ENCODE assay signal across 18 cellular contexts in genomic region chr1:167977245-167977644, GRCh38. TPM values are rescaled to one million over a fixed set of nuclear protein-coding genes. Genes with fewer than 3 reads are reported as not detected.
A peak's percentile ranks its signal among the peaks of the same experiment; 100 is the strongest.
DNase-seq lines count a peak whose midpoint lies in the region; ATAC-seq, FAIRE-seq and TF ChIP-seq lines count a peak whose summit lies in the region.
"Had no signal": no experiment of that assay in that cellular context is flagged by ENCODE, and none has a peak within 500 bp of the region (broad histone marks: within the 10 kb centered on the region; RNA-seq: fewer than 3 reads in every experiment).

No MANE protein-coding gene starts in this region.

- H3K36me3 Mint-ChIP-seq in memory B cell, result peaks cover 36% of the 10 kb centered on the region
- peaks cover 19 to 36% (median 26%) of the 10 kb centered on the region in 3 donors for H3K36me3 Mint-ChIP-seq in immature natural killer cell

- in situ Hi-C loops in K562 (cut with MboI), result no loop called here

- 77% methylated on average over 1 of the region's 1 CpG for WGBS in K562 (ENCODE audit: insufficient coverage, low coverage, missing lambda C conversion rate)

- no peaks in the 10 kb centered on the region for H3K27me3 Mint-ChIP-seq in memory B cell
- no peaks in the 10 kb centered on the region for H3K27me3 Mint-ChIP-seq in immature natural killer cell (ENCODE audit: low read depth in 3 of 3)
- H3K27me3 Mint-ChIP-seq: CD4-positive, CD25-positive, alpha-beta regulatory T cell; CD8-positive, alpha-beta memory T cell had no signal

- H3K27ac Mint-ChIP-seq in memory B cell (peak overlapping the region; percentile 23), immature natural killer cell (peak overlapping the region in 1 of 6 donors; percentile 45)
- H3K27ac Mint-ChIP-seq: CD4-positive, CD25-positive, alpha-beta regulatory T cell had no signal

- POLR2A ChIA-PET in K562 (lab: Yijun Ruan, JAX), result no interaction called here

- intact Hi-C loops in K562 (cut with micrococcal nuclease), result no loop called here

- TF ChIP-seq EP300 in K562 (IDR thresholded peaks at IDR 0.05; ENCODE audit: low read length), result no peak

- ATAC-seq in K562, result no peak
- ATAC-seq in memory B cell (ENCODE audit: low read depth), result no peak
- ATAC-seq in HG03045 (IDR thresholded peaks at IDR 0.05; ENCODE audit: unreplicated experiment), result no peak
- ATAC-seq in GM21825 (IDR thresholded peaks at IDR 0.05; ENCODE audit: unreplicated experiment), result no peak

- no peak overlapping the region for H3K27ac ChIP-seq in K562 (ENCODE audit: extremely low read depth, low read depth, low read length)

- TF ChIP-seq POLR2A in K562 (conservative IDR thresholded peaks at IDR 0.05), result no peak

- no peak overlapping the region for H2AFZ ChIP-seq in K562 (ENCODE audit: low read depth, low read length)

- H3K9ac ChIP-seq in K562 (ENCODE audit: insufficient read depth in 1 of 2, low read depth in 2 of 2, low read length in 2 of 2), result no peak overlapping the region

- 0 out of 2 replicates have a peak, but pooled peaks cover 5% of the 10 kb centered on the region for H3K9me3 ChIP-seq in K562 (replicated peaks; ENCODE audit: control insufficient read depth, insufficient read depth, low read depth, low read length)
- H3K9me3 ChIP-seq: BE2C had no signal

- H3K4me3 Mint-ChIP-seq in memory B cell, result no peak overlapping the region
- no peak overlapping the region for H3K4me3 Mint-ChIP-seq in immature natural killer cell
- H3K4me3 Mint-ChIP-seq: CD4-positive, CD25-positive, alpha-beta regulatory T cell; CD8-positive, alpha-beta memory T cell; H9 had no signal

- no peak overlapping the region for H3K4me3 ChIP-seq in K562

- H3K4me1 Mint-ChIP-seq in memory B cell (peaks cover 3% of the 10 kb centered on the region), immature natural killer cell (peaks cover 0 to 12% of the 10 kb centered on the region in 2 donors)
- H3K4me1 Mint-ChIP-seq: H9 had no signal

- H3K36me3 ChIP-seq in K562 (ENCODE audit: control insufficient read depth, insufficient read depth, low read length), result peaks cover 61% of the 10 kb centered on the region

- no peak for DNase-seq in D721Med (ENCODE audit: insufficient read length, low spot score)
- DNase-seq in OCI-M1 (lab: John Stamatoyannopoulos, UW), result peak; percentile 24
- DNase-seq in K562 (ENCODE audit: extremely low read depth in 1 of 4, low spot score in 3 of 4), result no peak
- DNase-seq in memory B cell (ENCODE audit: low spot score in 2 of 2), result no peak
- no peak for DNase-seq in immature natural killer cell
- DNase-seq: ACHN; BE2C; C1 segment of cervical spinal cord; CD4-positive, CD25-positive, alpha-beta regulatory T cell; CD8-positive, alpha-beta memory T cell; COR-L47; GOT3; H9 had no signal

- CTCF ChIA-PET in K562 (lab: Yijun Ruan, JAX; ENCODE audit: low intra/inter-chr PET ratio), result no interaction called here

- TF ChIP-seq RAD21 in K562 (CRISPR knock-in tag; conservative IDR thresholded peaks at IDR 0.05 in 1 of 2, IDR thresholded peaks at IDR 0.05 in 1 of 2), result no peak

- no TSS peak for BruUV-seq in K562 (replicated peaks; lab: Mats Ljungman, UMichigan)

- no peak overlapping the region for H3K4me2 ChIP-seq in K562 (ENCODE audit: insufficient read depth, low read length)

- no peaks in the 10 kb centered on the region for H4K20me1 ChIP-seq in K562 (replicated peaks; ENCODE audit: control insufficient read depth, insufficient read depth, low read length)

- H3K79me2 ChIP-seq in K562 (ENCODE audit: control insufficient read depth, insufficient read depth, low read length), result peaks cover 47% of the 10 kb centered on the region

- TF ChIP-seq CTCF in D721Med (IDR thresholded peaks at IDR 0.05; ENCODE audit: insufficient read depth, missing control alignments) (no peak), K562 (IDR thresholded peaks at IDR 0.05 in 2 of 3, conservative IDR thresholded peaks at IDR 0.05 in 1 of 3; ENCODE audit: insufficient read depth in 2 of 3, low read depth in 1 of 3, low read length in 3 of 3) (no peak)

- H3K4me1 ChIP-seq in K562 (replicated peaks in 1 of 2; ENCODE audit: control insufficient read depth in 2 of 2, insufficient read depth in 2 of 2, low read length in 2 of 2), result no peaks in the 10 kb centered on the region
- H3K4me1 ChIP-seq: BE2C had no signal

- H3K9me3 Mint-ChIP-seq in memory B cell (peaks cover 2% of the 10 kb centered on the region), immature natural killer cell (no peaks in the 10 kb centered on the region)

- peak; percentile 32 for FAIRE-seq in D721Med (lab: Jason Lieb, UNC)
- FAIRE-seq in K562 (lab: Jason Lieb, UNC), result no peak
- FAIRE-seq: A204.1, GM12892, GM18507 had no signal

- H3K27me3 ChIP-seq in K562 (ENCODE audit: control insufficient read depth in 2 of 2, insufficient read depth in 2 of 2, low read length in 2 of 2), result no peaks in the 10 kb centered on the region
- H3K27me3 ChIP-seq: BE2C had no signal

- no peaks in the 10 kb centered on the region for H3K9me1 ChIP-seq in K562 (ENCODE audit: control insufficient read depth, insufficient read depth, low read length)

TF ChIP-seq in K562, 482 proteins besides CTCF, POLR2A, EP300 and RAD21 (continues in another document):
- TF ChIP-seq, protein P1, sequence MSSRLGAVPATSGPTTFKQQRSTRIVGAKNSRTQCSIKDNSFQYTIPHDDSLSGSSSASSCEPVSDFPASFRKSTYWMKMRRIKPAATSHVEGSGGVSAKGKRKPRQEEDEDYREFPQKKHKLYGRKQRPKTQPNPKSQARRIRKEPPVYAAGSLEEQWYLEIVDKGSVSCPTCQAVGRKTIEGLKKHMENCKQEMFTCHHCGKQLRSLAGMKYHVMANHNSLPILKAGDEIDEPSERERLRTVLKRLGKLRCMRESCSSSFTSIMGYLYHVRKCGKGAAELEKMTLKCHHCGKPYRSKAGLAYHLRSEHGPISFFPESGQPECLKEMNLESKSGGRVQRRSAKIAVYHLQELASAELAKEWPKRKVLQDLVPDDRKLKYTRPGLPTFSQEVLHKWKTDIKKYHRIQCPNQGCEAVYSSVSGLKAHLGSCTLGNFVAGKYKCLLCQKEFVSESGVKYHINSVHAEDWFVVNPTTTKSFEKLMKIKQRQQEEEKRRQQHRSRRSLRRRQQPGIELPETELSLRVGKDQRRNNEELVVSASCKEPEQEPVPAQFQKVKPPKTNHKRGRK (tag; IDR thresholded peaks at IDR 0.05), result peak; percentile 5; the same call in 1 of the 2 replicates
- TF ChIP-seq CBX3 (IDR thresholded peaks at IDR 0.05; ENCODE audit: borderline replicate concordance in 1 of 2, low read length in 2 of 2), result peak in 1 of 2 experiments; percentile 96; a peak in 2 of 3 replicates
- TF ChIP-seq, protein P2, sequence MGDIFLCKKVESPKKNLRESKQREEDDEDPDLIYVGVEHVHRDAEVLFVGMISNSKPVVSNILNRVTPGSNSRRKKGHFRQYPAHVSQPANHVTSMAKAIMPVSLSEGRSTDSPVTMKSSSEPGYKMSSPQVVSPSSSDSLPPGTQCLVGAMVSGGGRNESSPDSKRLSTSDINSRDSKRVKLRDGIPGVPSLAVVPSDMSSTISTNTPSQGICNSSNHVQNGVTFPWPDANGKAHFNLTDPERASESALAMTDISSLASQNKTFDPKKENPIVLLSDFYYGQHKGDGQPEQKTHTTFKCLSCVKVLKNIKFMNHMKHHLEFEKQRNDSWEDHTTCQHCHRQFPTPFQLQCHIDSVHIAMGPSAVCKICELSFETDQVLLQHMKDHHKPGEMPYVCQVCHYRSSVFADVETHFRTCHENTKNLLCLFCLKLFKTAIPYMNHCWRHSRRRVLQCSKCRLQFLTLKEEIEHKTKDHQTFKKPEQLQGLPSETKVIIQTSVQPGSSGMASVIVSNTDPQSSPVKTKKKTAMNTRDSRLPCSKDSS (IDR thresholded peaks at IDR 0.05; ENCODE audit: low read depth, partially characterized antibody), result peak; percentile 68

RNA-seq across cellular contexts. Expression of gene MPC2, which starts 40.4 kb away (rescaled TPM):
- 10.2 and 19.5 TPM in 2 replicates for total RNA-seq in K562 (2011; cell fraction: chromatin; rRNA removed; ENCODE audit: low replicate concordance)
- 17.8 and 19.7 TPM in 2 replicates for total RNA-seq in K562 (2011; cell fraction: nucleolus; rRNA removed)
- total RNA-seq in K562 (2011; cell fraction: nucleoplasm; rRNA removed), result 19.3 and 32.5 TPM in 2 replicates
- total RNA-seq in K562 (2014; rRNA removed) (102 and 122 TPM in 2 replicates), K562 (2014; rRNA removed; fragmentation: Illumina TruSeq; extraction: Trizol) (168 and 186 TPM in 2 replicates), K562 (2015; rRNA removed; fragmentation: Illumina TruSeq; extraction: Trizol) (134 and 144 TPM in 2 replicates), K562 (2021) (172 and 190 TPM in 2 replicates)
- polyA plus RNA-seq in K562 (2011; rRNA removed) (157 and 179 TPM in 2 replicates), K562 (2014; fragmentation: Illumina TruSeq; extraction: Trizol) (131 and 138 TPM in 2 replicates), K562 (2014; fragmentation: Nextera tagmentation; extraction: Ambion mirVana) (100 to 1,000 TPM in 1 of 2 experiments, 10 to 100 TPM in 1; 70.7 to 154 TPM), K562 (2014; rRNA removed) (106 and 126 TPM in 2 replicates), immature natural killer cell (100 to 1,000 TPM in 2 of 3 donors, 10 to 100 TPM in 1; 76.5 to 119 (median 104) TPM)
- polyA plus RNA-seq in K562 (2011; cell fraction: cytosol; rRNA removed), result 51.8 and 85.0 TPM in 2 replicates
- 19.6 and 37.3 TPM in 2 replicates for polyA plus RNA-seq in K562 (2011; cell fraction: nucleus; rRNA removed)
- polyA plus RNA-seq in K562 (2012), result 107 and 192 TPM in 2 replicates
- 46.7 and 50.5 TPM in 2 replicates for polyA minus RNA-seq in K562 (2011; rRNA and poly(A)+ RNA removed)
- polyA minus RNA-seq in K562 (2011; cell fraction: cytosol; rRNA and poly(A)+ RNA removed), result 27.2 and 32.7 TPM in 2 replicates
- 11.2 and 14.2 TPM in 2 replicates for polyA minus RNA-seq in K562 (2011; cell fraction: nucleus; rRNA and poly(A)+ RNA removed)

RNA-seq across cellular contexts. Expression of gene DCAF6, which starts 40.8 kb away (rescaled TPM):
- total RNA-seq in K562 (2011; cell fraction: chromatin; rRNA removed; ENCODE audit: low replicate concordance), result 162 and 343 TPM in 2 replicates
- total RNA-seq in K562 (2011; cell fraction: nucleolus; rRNA removed), result 39.9 and 60.4 TPM in 2 replicates
- 128 and 216 TPM in 2 replicates for total RNA-seq in K562 (2011; cell fraction: nucleoplasm; rRNA removed)
- total RNA-seq in K562 (2014; rRNA removed), result 46.2 and 46.3 TPM in 2 replicates
- total RNA-seq in K562 (2014; rRNA removed; fragmentation: Illumina TruSeq; extraction: Trizol), result 61.9 and 73.9 TPM in 2 replicates
- 56.4 and 57.8 TPM in 2 replicates for total RNA-seq in K562 (2015; rRNA removed; fragmentation: Illumina TruSeq; extraction: Trizol)
- 40.6 and 42.8 TPM in 2 replicates for total RNA-seq in K562 (2021)
- 91.6 and 102 TPM in 2 replicates for polyA plus RNA-seq in K562 (2011; rRNA removed)
- 31.7 and 76.1 TPM in 2 replicates for polyA plus RNA-seq in K562 (2011; cell fraction: cytosol; rRNA removed)
- 48.5 and 76.7 TPM in 2 replicates for polyA plus RNA-seq in K562 (2011; cell fraction: nucleus; rRNA removed)
- 38.9 and 42.2 TPM in 2 replicates for polyA plus RNA-seq in K562 (2012)
- 54.3 and 59.1 TPM in 2 replicates for polyA plus RNA-seq in K562 (2014; fragmentation: Illumina TruSeq; extraction: Trizol)
- 10 to 100 TPM; 19.1 to 24.5 TPM for polyA plus RNA-seq in K562 (2014; fragmentation: Nextera tagmentation; extraction: Ambion mirVana)
- 41.1 and 45.6 TPM in 2 replicates for polyA plus RNA-seq in K562 (2014; rRNA removed)
- 217 and 260 TPM in 2 replicates for polyA minus RNA-seq in K562 (2011; rRNA and poly(A)+ RNA removed)
- 41.2 and 59.6 TPM in 2 replicates for polyA minus RNA-seq in K562 (2011; cell fraction: cytosol; rRNA and poly(A)+ RNA removed)
- 79.4 and 146 TPM in 2 replicates for polyA minus RNA-seq in K562 (2011; cell fraction: nucleus; rRNA and poly(A)+ RNA removed)
- polyA plus RNA-seq in immature natural killer cell, result 10 to 100 TPM in 2 of 3 donors, 1 to 10 TPM in 1; 9.6 to 13.6 (median 10.3) TPM
